ENCODE assay signal across 8 cellular contexts in the genomic region with DNA sequence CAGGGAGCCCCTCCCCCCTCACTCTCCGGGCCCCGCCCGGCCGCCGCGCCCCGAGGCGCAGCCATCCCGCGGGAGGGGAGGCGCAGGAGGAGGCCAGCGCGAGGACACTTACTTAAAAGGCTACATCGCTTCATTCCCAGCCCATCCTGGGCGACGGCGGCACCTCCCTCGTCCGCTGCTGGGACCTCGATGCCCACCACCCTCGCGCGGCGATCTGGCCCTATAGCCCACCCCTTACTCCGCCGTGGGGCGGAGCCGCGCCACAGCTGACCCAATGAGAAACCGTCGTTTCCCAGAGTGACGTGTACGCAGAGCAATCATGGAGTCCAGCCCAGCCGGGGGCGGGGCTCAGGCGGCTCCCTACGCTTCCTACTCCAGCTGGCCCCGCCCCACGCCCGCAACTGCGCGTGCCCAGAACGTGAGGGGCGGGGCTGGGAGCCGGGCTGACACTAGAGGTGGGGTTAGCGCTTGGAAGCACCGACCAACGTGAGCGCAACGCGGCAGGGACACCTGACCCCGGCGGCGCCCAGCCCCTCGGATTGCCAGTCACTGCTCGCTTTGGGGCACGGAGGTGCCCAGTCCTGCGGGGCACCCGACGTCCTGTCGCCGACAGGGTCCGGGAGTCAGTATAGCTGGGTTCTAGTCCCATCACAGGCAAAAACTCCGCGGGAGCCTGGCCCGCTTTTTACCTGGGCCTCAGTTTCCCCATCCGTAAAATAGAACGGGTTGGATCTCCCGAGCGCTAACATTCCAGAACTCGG. TPM values are rescaled to one million over a fixed set of nuclear protein-coding genes. Genes with fewer than 3 reads are reported as not detected.
A peak's percentile ranks its signal among the peaks of the same experiment; 100 is the strongest.
DNase-seq lines count a peak whose midpoint lies in the region; ATAC-seq lines count a peak whose summit lies in the region.

Gene ANKRD27 (minus strand): TSS at position 222 of the 761 bp plus-strand sequence. CDS start 16,165 bp downstream, outside the sequence.

- H3K27ac Mint-ChIP-seq in CD8-positive, alpha-beta memory T cell, result peak within 1 kb of the TSS; percentile 74 to 91 (median 82)

- no peaks in the 10 kb centered on the region for H3K36me3 ChIP-seq in CD8-positive, alpha-beta memory T cell (ENCODE audit: insufficient read depth, low read length)

- H3K4me3 ChIP-seq in CD8-positive, alpha-beta memory T cell (ENCODE audit: low read length), result peak within 1 kb of the TSS; percentile 92

- H3K27ac ChIP-seq in CD8-positive, alpha-beta memory T cell (ENCODE audit: low read depth, low read length), result peak within 1 kb of the TSS; percentile 80

- H3K9me3 Mint-ChIP-seq in CD8-positive, alpha-beta memory T cell, result no peaks in the 10 kb centered on the region

- H3K4me1 Mint-ChIP-seq in CD8-positive, alpha-beta memory T cell, result peaks cover 40 to 51% (median 41%) of the 10 kb centered on the region in 3 donors

- peak; percentile 97 to 98 (median 98) for DNase-seq in CD8-positive, alpha-beta memory T cell
- DNase-seq in HS-27A (ENCODE audit: low read depth) (peak; percentile 100), NK-92 (lab: John Stamatoyannopoulos, UW; ENCODE audit: unreplicated experiment) (peak; percentile 90), lung microvascular endothelial cell (ENCODE audit: low read depth in 2 of 2) (peak; percentile 98 to 99)
- peak; percentile 93 to 97 for DNase-seq in activated CD8-positive, alpha-beta memory T cell treated with anti-CD3 and anti-CD28 coated beads for 1 hour (ENCODE audit: extremely low read depth in 1 of 2, low read depth in 1 of 2)
- peak; percentile 97 for DNase-seq in effector CD8-positive, alpha-beta T cell (lab: John Stamatoyannopoulos, UW)
- DNase-seq in stimulated activated CD4-positive, alpha-beta T cell treated with anti-CD3 and anti-CD28 coated beads, TNF-alpha, amount 100 ng/mL, for 48 hours (ENCODE audit: low read depth in 3 of 3), result peak; percentile 95 to 97 (median 96)

- CTCF ChIA-PET in CD8-positive, alpha-beta memory T cell (lab: Charles Lee), result interaction anchor here (0.8 to 2.6 kb wide), 2 partner anchors 26 to 297 kb away, joined by 3 to 5 read pairs; partner anchors contain the start of genes CEP89 and FAAP24

- ATAC-seq in GM19467 (IDR thresholded peaks at IDR 0.05; ENCODE audit: unreplicated experiment), result peak; percentile 97

- H3K4me1 ChIP-seq in CD8-positive, alpha-beta memory T cell (ENCODE audit: insufficient read depth, low read length), result peaks cover 19% of the 10 kb centered on the region

- peaks cover 8% of the 10 kb centered on the region for H3K27me3 ChIP-seq in CD8-positive, alpha-beta memory T cell (ENCODE audit: insufficient read depth, low read length, poor library complexity, severe bottlenecking)

- POLR2A ChIA-PET in CD8-positive, alpha-beta memory T cell (lab: Charles Lee), result interaction anchor here (0.5 to 3.7 kb wide), 9 partner anchors 13 to 1726 kb away, joined by 3 to 25 read pairs (median 5); partner anchors contain the start of genes NUDT19 and PDCD5

- H3K36me3 Mint-ChIP-seq in CD8-positive, alpha-beta memory T cell, result peaks cover 0 to 9% (median 0%) of the 10 kb centered on the region in 3 donors

- H3K9me3 ChIP-seq in CD8-positive, alpha-beta memory T cell (ENCODE audit: low read length), result no peaks in the 10 kb centered on the region

- H3K4me3 Mint-ChIP-seq in CD8-positive, alpha-beta memory T cell, result peak within 1 kb of the TSS; percentile 92 to 97 (median 95)

- H3K27me3 Mint-ChIP-seq in CD8-positive, alpha-beta memory T cell, result peaks cover 9 to 10% of the 10 kb centered on the region in 2 donors

RNA-seq across cellular contexts. Expression of gene ANKRD27, which starts in this region (rescaled TPM):
- total RNA-seq in CD8-positive, alpha-beta memory T cell, result 10 to 100 TPM; 38.0 to 42.4 TPM
- 31.1 TPM for polyA plus RNA-seq in CD8-positive, alpha-beta memory T cell
- total RNA-seq in lung microvascular endothelial cell, result 20.5 and 31.9 TPM in 2 replicates

Comparison
In these comparisons a context has a peak if more than half of its experiments do, and no peak if none do; other contexts are left out.
1. Peak in every context shown above with its lines: DNase-seq, ATAC-seq, H3K4me3 ChIP-seq and H3K27ac ChIP-seq.